9 cellular contexts compared by ENCODE assay signal in the genomic region with DNA sequence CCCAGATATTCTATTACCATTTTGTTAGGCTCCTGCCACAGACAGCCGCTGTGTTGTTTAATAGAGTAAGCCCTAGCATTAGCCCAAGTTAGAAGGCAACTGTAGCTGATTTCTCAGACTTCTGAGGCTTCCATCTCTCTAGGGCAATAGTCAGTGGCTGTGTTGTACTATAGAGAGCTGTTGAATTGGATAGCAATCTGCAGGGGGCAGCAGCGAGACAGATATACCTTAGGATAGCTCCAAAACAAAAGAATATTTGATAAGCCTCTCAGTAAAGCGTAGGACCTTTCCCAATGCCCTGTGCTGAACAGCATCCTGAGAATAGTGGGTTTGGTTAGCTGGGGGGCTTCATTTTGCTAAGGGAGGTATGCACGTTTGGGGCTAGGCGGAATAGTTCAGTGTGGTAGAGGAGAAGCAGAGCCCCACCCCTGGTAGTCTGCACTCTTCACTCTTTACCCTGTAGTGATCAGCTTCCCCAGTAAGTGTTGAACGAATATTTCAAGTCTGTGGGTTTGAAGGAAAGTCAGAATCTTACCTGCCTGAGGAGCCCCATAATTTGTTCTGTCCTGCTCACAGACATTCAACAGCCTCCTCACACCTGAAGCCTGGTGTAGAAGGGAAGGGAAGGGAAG.
DNase-seq lines count a peak whose midpoint lies in the region; ATAC-seq and TF ChIP-seq lines count a peak whose summit lies in the region.
"Had no signal": no experiment of that assay in that cellular context is flagged by ENCODE, and none has a peak within 500 bp of the region (broad histone marks: within the 10 kb centered on the region; RNA-seq: fewer than 3 reads in every experiment).

No MANE protein-coding gene starts in this region.

- H3K4me3 ChIP-seq in SJCRH30, result no peak overlapping the region
- H3K4me3 ChIP-seq in foreskin fibroblast (ENCODE audit: low read depth in 1 of 2, low read length in 2 of 2), result no peak overlapping the region
- H3K4me3 ChIP-seq: gastrocnemius medialis had no signal

- H3K27me3 Mint-ChIP-seq in CD14-positive monocyte (ENCODE audit: low read depth in 3 of 3), result peaks cover 0 to 8% (median 1%) of the 10 kb centered on the region in 3 donors

- no peak overlapping the region for H3K4me3 Mint-ChIP-seq in CD14-positive monocyte

- H3K9me3 Mint-ChIP-seq in CD14-positive monocyte, result peaks cover 0 to 4% (median 1%) of the 10 kb centered on the region in 7 donors

- no peak overlapping the region for H3K27ac ChIP-seq in SJCRH30
- H3K27ac ChIP-seq: gastrocnemius medialis had no signal

- no peak overlapping the region for H3K27ac Mint-ChIP-seq in CD14-positive monocyte

- peaks cover 4% of the 10 kb centered on the region for H3K4me1 Mint-ChIP-seq in CD14-positive monocyte

- H3K27me3 ChIP-seq in SJCRH30, result peaks cover 9% of the 10 kb centered on the region
- H3K27me3 ChIP-seq: gastrocnemius medialis had no signal

- H3K36me3 ChIP-seq in SJCRH30, result no peaks in the 10 kb centered on the region
- H3K36me3 ChIP-seq: gastrocnemius medialis had no signal

- intact Hi-C loops in CD14-positive monocyte (cut with micrococcal nuclease), result no loop called here

- DNase-seq in CD14-positive monocyte (ENCODE audit: low spot score) (no peak), SJCRH30 (peak; percentile 37 to 62), iPS-NIHi11 (ENCODE audit: low spot score) (peak; percentile 49), foreskin fibroblast (no peak)
- no peak for DNase-seq in NK-92 treated with Interleukin-12 subunit alpha and Interleukin-12 subunit beta, amount 100 ng/mL, for 24 hours (lab: John Stamatoyannopoulos, UW)
- no peak for DNase-seq in activated effector memory CD4-positive, alpha-beta T cell treated with anti-CD3 and anti-CD28 coated beads, Interleukin-2, amount 50 U/mL, for 16 hours

- ATAC-seq in GM19351 (IDR thresholded peaks at IDR 0.05; ENCODE audit: unreplicated experiment) (peak; percentile 64), HG02885 (IDR thresholded peaks at IDR 0.05; ENCODE audit: poor library complexity, unreplicated experiment) (no peak)
- ATAC-seq: gastrocnemius medialis had no signal

- TF ChIP-seq CTCF in CD14-positive monocyte (IDR thresholded peaks at IDR 0.05) (peak; percentile 41), foreskin fibroblast (IDR thresholded peaks at IDR 0.05; ENCODE audit: low read depth, low read length) (no peak)

- H3K9me3 ChIP-seq in SJCRH30 (replicated peaks), result no peaks in the 10 kb centered on the region
- H3K9me3 ChIP-seq: gastrocnemius medialis had no signal

- H3K36me3 Mint-ChIP-seq in CD14-positive monocyte, result no peaks in the 10 kb centered on the region

- H3K4me1 ChIP-seq in SJCRH30, result no peaks in the 10 kb centered on the region
- H3K4me1 ChIP-seq: gastrocnemius medialis had no signal

Comparison
In these comparisons a context has a peak if more than half of its experiments do, and no peak if none do; other contexts are left out.
1. DNase-seq: peak in SJCRH30 (2 of 2) and iPS-NIHi11 (single experiment); none in CD14-positive monocyte (single experiment), foreskin fibroblast (0 of 2), NK-92 treated with Interleukin-12 subunit alpha and Interleukin-12 subunit beta, amount 100 ng/mL, for 24 hours (single experiment) and activated effector memory CD4-positive, alpha-beta T cell treated with anti-CD3 and anti-CD28 coated beads, Interleukin-2, amount 50 U/mL, for 16 hours (single experiment).